Comparison of ENCODE assay signal across 20 cellular contexts in genomic region chr1:55045430-55045829, GRCh38. TPM values are rescaled to one million over a fixed set of nuclear protein-coding genes. Genes with fewer than 3 reads are reported as not detected.
A peak's percentile ranks its signal among the peaks of the same experiment; 100 is the strongest.
DNase-seq lines count a peak whose midpoint lies in the region; ATAC-seq and TF ChIP-seq lines count a peak whose summit lies in the region.
"Had no signal": no experiment of that assay in that cellular context is flagged by ENCODE, and none has a peak within 500 bp of the region (broad histone marks: within the 10 kb centered on the region; RNA-seq: fewer than 3 reads in every experiment).

No MANE protein-coding gene starts in this region.

- no peak overlapping the region for H3K27ac ChIP-seq in gastrocnemius medialis
- H3K27ac ChIP-seq: A549, GM23248 had no signal

- intact Hi-C loops in gastrocnemius medialis (cut with DNase I; ENCODE audit: low total_unique reads) = no loop called here

- no peak for TF ChIP-seq CTCF in chondrocyte (IDR thresholded peaks at IDR 0.05)
- TF ChIP-seq CTCF in gastrocnemius medialis (IDR thresholded peaks at IDR 0.05 in 4 of 5, conservative IDR thresholded peaks at IDR 0.05 in 1 of 5) = no peak

- no peak for TF ChIP-seq POLR2A in gastrocnemius medialis (IDR thresholded peaks at IDR 0.05)

- H3K27me3 ChIP-seq in gastrocnemius medialis = peaks cover 9 to 11% (median 10%) of the 10 kb centered on the region in 3 donors

- no peaks in the 10 kb centered on the region for H3K9me3 ChIP-seq in gastrocnemius medialis
- H3K9me3 ChIP-seq: A549 had no signal

- no peak overlapping the region for H3K4me3 ChIP-seq in gastrocnemius medialis
- H3K4me3 ChIP-seq: A549, GM12878, GM23248 had no signal

- no peaks in the 10 kb centered on the region for H3K4me1 ChIP-seq in gastrocnemius medialis

- ATAC-seq in HG03520 (IDR thresholded peaks at IDR 0.05; ENCODE audit: unreplicated experiment) (no peak), gastrocnemius medialis (no peak), GM21576 (IDR thresholded peaks at IDR 0.05; ENCODE audit: unreplicated experiment) (no peak)
- ATAC-seq: GM12878 had no signal

- peak; percentile 22 for DNase-seq in NCI-H82 (lab: John Stamatoyannopoulos, UW)
- no peak for DNase-seq in NCI-H82 treated with DMSO at 0.1 percent for 48 hours (lab: John Stamatoyannopoulos, UW; ENCODE audit: unreplicated experiment)
- DNase-seq in NCI-H2171 treated with DMSO at 0.1 percent for 48 hours (lab: John Stamatoyannopoulos, UW) = peak; percentile 74
- peak; percentile 61 for DNase-seq in chondrocyte (ENCODE audit: low spot score)
- DNase-seq in gastrocnemius medialis = no peak
- DNase-seq: 8988T; ACHN; C1 segment of cervical spinal cord; Calu3; CD4-positive, alpha-beta memory T cell; COR-L47; DMS79; EL; GDM1; H7 had no signal

- in situ Hi-C loops in gastrocnemius medialis (cut with MboI; ENCODE audit: low sequenced_read_pairs in 4 of 4) = no loop called here

- H3K4me3 Mint-ChIP-seq in chondrocyte (ENCODE audit: unreplicated experiment) = no peak overlapping the region
- H3K4me3 Mint-ChIP-seq: CD4-positive, alpha-beta memory T cell had no signal

- peaks cover 17% of the 10 kb centered on the region for H3K27me3 Mint-ChIP-seq in chondrocyte (ENCODE audit: low read depth)

- no peaks in the 10 kb centered on the region for H3K36me3 ChIP-seq in gastrocnemius medialis

- H3K36me3 Mint-ChIP-seq in chondrocyte (ENCODE audit: low read depth) = no peaks in the 10 kb centered on the region
- H3K36me3 Mint-ChIP-seq: CD4-positive, alpha-beta memory T cell had no signal

- peaks cover 12% of the 10 kb centered on the region for H3K4me1 Mint-ChIP-seq in chondrocyte (ENCODE audit: low read depth)
- H3K4me1 Mint-ChIP-seq: CD4-positive, alpha-beta memory T cell had no signal

- no peaks in the 10 kb centered on the region for H3K9me3 Mint-ChIP-seq in chondrocyte (ENCODE audit: low read depth)

- no peak overlapping the region for H3K27ac Mint-ChIP-seq in chondrocyte (ENCODE audit: unreplicated experiment)
- H3K27ac Mint-ChIP-seq: CD4-positive, alpha-beta memory T cell had no signal

RNA-seq across cellular contexts. Expression of gene PCSK9, which starts 6.1 kb away (rescaled TPM):
- total RNA-seq in chondrocyte (0.41 to 0.60 TPM (median 0.53 TPM) in 3 replicates), gastrocnemius medialis (under 1 TPM in 1 of 4 donors, not detected in 3; 0.07 TPM)
- total RNA-seq: CD4-positive, alpha-beta memory T cell had no signal

RNA-seq across cellular contexts. Expression of gene BSND, which starts 46.7 kb away (rescaled TPM):
- total RNA-seq in chondrocyte (not detected in 3 replicates), gastrocnemius medialis (not detected)
- total RNA-seq: Calu3; CD4-positive, alpha-beta memory T cell; GM12878; GM23248 had no signal

Comparison
In these comparisons a context has a peak if more than half of its experiments do, and no peak if none do; other contexts are left out.
1. DNase-seq: peak in NCI-H82 (single experiment), NCI-H2171 treated with DMSO at 0.1 percent for 48 hours (single experiment) and chondrocyte (single experiment); none in NCI-H82 treated with DMSO at 0.1 percent for 48 hours (single experiment) and gastrocnemius medialis (0 of 2).